ENCODE assay signal across 9 cellular contexts in genomic region chr1:31984419-31985347, GRCh38. TPM values are rescaled to one million over a fixed set of nuclear protein-coding genes. Genes with fewer than 3 reads are reported as not detected.
DNase-seq lines count a peak whose midpoint lies in the region; ATAC-seq and TF ChIP-seq lines count a peak whose summit lies in the region.
"Had no signal": no experiment of that assay in that cellular context is flagged by ENCODE, and none has a peak within 500 bp of the region (broad histone marks: within the 10 kb centered on the region; RNA-seq: fewer than 3 reads in every experiment).

No MANE protein-coding gene starts in this region.

- ATAC-seq in GM19035 (IDR thresholded peaks at IDR 0.05; ENCODE audit: unreplicated experiment) (no peak), HG03565 (IDR thresholded peaks at IDR 0.05; ENCODE audit: unreplicated experiment) (no peak)

- TF ChIP-seq CTCF in fibroblast of the aortic adventitia (IDR thresholded peaks at IDR 0.05; ENCODE audit: insufficient read depth, low read length) = no peak

- peak; percentile 54 for DNase-seq in LHCN-M2 (ENCODE audit: low read depth)
- DNase-seq in activated T-cell treated with anti-CD3 and anti-CD28 coated beads for 1 hour (ENCODE audit: low read depth) = peak; percentile 29
- peak; percentile 48 for DNase-seq in fibroblast of the aortic adventitia (ENCODE audit: low read depth)
- peak; percentile 53 for DNase-seq in stimulated activated CD8-positive, alpha-beta memory T cell treated with anti-CD3 and anti-CD28 coated beads, Interleukin-4, amount 100 ng/mL, for 48 hours
- no peak for DNase-seq in pons (ENCODE audit: low spot score)
- no peak for DNase-seq in HK-2 (ENCODE audit: unreplicated experiment)
- DNase-seq: adrenal gland had no signal

- no peak overlapping the region for H3K4me3 ChIP-seq in fibroblast of the aortic adventitia (ENCODE audit: low read depth, low read length)
- H3K4me3 ChIP-seq: adrenal gland had no signal

RNA-seq across cellular contexts. Expression of gene KHDRBS1, which starts 29.0 kb away (rescaled TPM):
- total RNA-seq in LHCN-M2 (2014; rRNA removed) (58.9 and 72.6 TPM in 2 replicates), fibroblast of the aortic adventitia (ENCODE audit: low replicate concordance) (43.1 and 53.8 TPM in 2 replicates)
- polyA plus RNA-seq in LHCN-M2 (2012) = 95.9 TPM

RNA-seq across cellular contexts. Expression of gene PTP4A2, which starts 46.5 kb away (rescaled TPM):
- total RNA-seq in LHCN-M2 (2014; rRNA removed) (266 and 303 TPM in 2 replicates), fibroblast of the aortic adventitia (ENCODE audit: low replicate concordance) (428 and 692 TPM in 2 replicates)
- polyA plus RNA-seq in LHCN-M2 (2012) = 244 TPM

Comparison
In these comparisons a context has a peak if more than half of its experiments do, and no peak if none do; other contexts are left out.
1. DNase-seq: peak in LHCN-M2 (single experiment), activated T-cell treated with anti-CD3 and anti-CD28 coated beads for 1 hour (single experiment), fibroblast of the aortic adventitia (single experiment) and stimulated activated CD8-positive, alpha-beta memory T cell treated with anti-CD3 and anti-CD28 coated beads, Interleukin-4, amount 100 ng/mL, for 48 hours (single experiment); none in pons (single experiment) and HK-2 (single experiment).